ENCODE assay signal across 19 cellular contexts in the genomic region with DNA sequence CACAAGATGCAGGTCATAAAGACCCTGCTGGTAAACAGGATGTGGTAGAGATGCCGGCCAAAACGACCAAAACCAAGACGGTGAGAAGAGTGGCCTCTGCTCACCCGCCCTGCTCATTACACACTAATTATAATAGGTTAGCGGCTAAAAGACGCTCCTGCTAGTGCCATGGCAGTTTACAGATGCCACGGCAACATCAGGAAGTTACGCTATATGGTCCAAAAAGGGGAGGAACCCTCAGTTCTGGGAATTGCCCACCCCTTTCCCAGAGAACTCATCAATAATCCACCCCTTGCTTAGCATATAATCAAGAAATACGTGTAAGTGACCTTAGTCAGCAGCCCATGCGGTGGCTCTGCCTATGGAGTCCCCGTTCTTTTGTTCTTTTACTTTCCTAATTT. TPM values are rescaled to one million over a fixed set of nuclear protein-coding genes. Genes with fewer than 3 reads are reported as not detected.
A peak's percentile ranks its signal among the peaks of the same experiment; 100 is the strongest.
DNase-seq lines count a peak whose midpoint lies in the region; ATAC-seq, FAIRE-seq and TF ChIP-seq lines count a peak whose summit lies in the region.
"Had no signal": no experiment of that assay in that cellular context is flagged by ENCODE, and none has a peak within 500 bp of the region (broad histone marks: within the 10 kb centered on the region; RNA-seq: fewer than 3 reads in every experiment).

No MANE protein-coding gene starts in this region.

- H3K9ac ChIP-seq in GM12878 (ENCODE audit: control insufficient read depth, insufficient read depth, low read length) = no peak overlapping the region

- POLR2A ChIA-PET in PC-9 (lab: Charles Lee; ENCODE audit: unreplicated experiment) (no interaction called here), GM12878 (lab: Charles Lee) (no interaction called here)

- no peak overlapping the region for H3K27ac Mint-ChIP-seq in activated naive CD4-positive, alpha-beta T cell treated with anti-CD3 and anti-CD28 coated beads, Interleukin-2, amount 50 U/mL, for 24 hours

- intact Hi-C loops in PC-9 (cut with micrococcal nuclease; ENCODE audit: unreplicated experiment) (no loop called here), GM12878 (cut with micrococcal nuclease; ENCODE audit: unreplicated experiment) (no loop called here)

- H3K36me3 ChIP-seq in PC-9 (ENCODE audit: low read depth) = no peaks in the 10 kb centered on the region
- H3K36me3 ChIP-seq in GM12878 (ENCODE audit: control insufficient read depth in 2 of 2, insufficient read depth in 2 of 2, low read length in 1 of 2) = no peaks in the 10 kb centered on the region
- H3K36me3 ChIP-seq: SJCRH30 had no signal

- DNase-seq in activated naive CD4-positive, alpha-beta T cell (lab: John Stamatoyannopoulos, UW) = no peak
- DNase-seq in PC-9 = no peak
- DNase-seq in GM12878 (ENCODE audit: low read depth, low spot score) = no peak
- no peak for DNase-seq in stimulated activated naive CD8-positive, alpha-beta T cell treated with anti-CD3 and anti-CD28 coated beads, Interleukin-15, Interleukin-2, amounts not matched to agents 100 U/mL and 50 U/mL, for 24 hours
- no peak for DNase-seq in NCI-H1930 (lab: John Stamatoyannopoulos, UW)
- DNase-seq in iPS-NIHi11 (ENCODE audit: low spot score) = no peak
- no peak for DNase-seq in NCI-H1694 (lab: John Stamatoyannopoulos, UW)
- DNase-seq: activated CD4-positive, alpha-beta T cell treated with anti-CD3 and anti-CD28 coated beads for 4 hours; amygdala; GOT3; mucosa of descending colon; NCI-H1436 treated with DMSO at 0.1 percent for 48 hours; NCI-H524 treated with DMSO at 0.1 percent for 48 hours; SJCRH30; stimulated activated CD4-positive, alpha-beta T cell treated with anti-CD3 and anti-CD28 coated beads, Interleukin-4, amount 100 ng/mL, for 1 hour had no signal

- no peaks in the 10 kb centered on the region for H3K4me1 Mint-ChIP-seq in activated naive CD4-positive, alpha-beta T cell treated with anti-CD3 and anti-CD28 coated beads, Interleukin-2, amount 50 U/mL, for 24 hours

- H3K9me2 ChIP-seq in PC-9 (ENCODE audit: insufficient read depth) = no peaks in the 10 kb centered on the region

- H3K9me3 ChIP-seq in PC-9 (ENCODE audit: insufficient read depth, low read depth) (no peaks in the 10 kb centered on the region), GM12878 (replicated peaks; ENCODE audit: control insufficient read depth, insufficient read depth, low read length) (no peaks in the 10 kb centered on the region)
- H3K9me3 ChIP-seq: mucosa of descending colon, SJCRH30 had no signal

- no peak for TF ChIP-seq EP300 in GM12878 (IDR thresholded peaks at IDR 0.05; ENCODE audit: borderline replicate concordance in 1 of 2, control insufficient read depth in 1 of 2, low read depth in 2 of 2, low read length in 2 of 2)

- no peak for FAIRE-seq in GM12878 (lab: Jason Lieb, UNC)
- FAIRE-seq: GM18507 had no signal

- in situ Hi-C loops in GM12878 (cut with MboI) = no loop called here

- SMC1A ChIA-PET in GM12878 (lab: Charles Lee; ENCODE audit: uncharacterized antibody, unreplicated experiment) = no interaction called here

- no peak for TF ChIP-seq POLR2A in GM12878 (IDR thresholded peaks at IDR 0.05; ENCODE audit: low read depth, low read length)

- peak overlapping the region; percentile 41 for H3K4me2 ChIP-seq in PC-9
- peak overlapping the region; percentile 60 for H3K4me2 ChIP-seq in GM12878 (ENCODE audit: control insufficient read depth, insufficient read depth)

- TF ChIP-seq RAD21 in GM12878 (IDR thresholded peaks at IDR 0.05; ENCODE audit: insufficient read depth, low read depth, low read length) = no peak

- H4K20me1 ChIP-seq in PC-9 (ENCODE audit: insufficient read depth) = no peaks in the 10 kb centered on the region
- no peaks in the 10 kb centered on the region for H4K20me1 ChIP-seq in GM12878 (ENCODE audit: control insufficient read depth, insufficient read depth)

- no peaks in the 10 kb centered on the region for H3K27me3 Mint-ChIP-seq in activated naive CD4-positive, alpha-beta T cell treated with anti-CD3 and anti-CD28 coated beads, Interleukin-2, amount 50 U/mL, for 24 hours

- H3K9me3 Mint-ChIP-seq in activated naive CD4-positive, alpha-beta T cell treated with anti-CD3 and anti-CD28 coated beads, Interleukin-2, amount 50 U/mL, for 24 hours = no peaks in the 10 kb centered on the region

- H3K4me1 ChIP-seq in PC-9 (replicated peaks; ENCODE audit: insufficient read depth) (no peaks in the 10 kb centered on the region), GM12878 (ENCODE audit: control insufficient read depth, insufficient read depth, low read length) (peaks cover 6% of the 10 kb centered on the region; the same call in 1 of the 2 replicates)

- H3K4me3 ChIP-seq in PC-9 (no peak overlapping the region; the same call in 1 of the 2 replicates), GM12878 (0 out of 2 replicates have a peak overlapping the region, but pooled peaks have one; percentile 0)
- H3K4me3 ChIP-seq: mucosa of descending colon, SJCRH30 had no signal

- no peak overlapping the region for H3K27ac ChIP-seq in PC-9
- no peak overlapping the region for H3K27ac ChIP-seq in GM12878 (ENCODE audit: control insufficient read depth, insufficient read depth)
- H3K27ac ChIP-seq: SJCRH30 had no signal

- H3K79me2 ChIP-seq in PC-9 (ENCODE audit: low read depth) = no peaks in the 10 kb centered on the region
- no peaks in the 10 kb centered on the region for H3K79me2 ChIP-seq in GM12878 (ENCODE audit: control insufficient read depth, insufficient read depth, low read length)

- no peak overlapping the region for H2AFZ ChIP-seq in PC-9
- peak overlapping the region; percentile 44 for H2AFZ ChIP-seq in GM12878 (ENCODE audit: control insufficient read depth, low read depth, low read length)

- H3K36me3 Mint-ChIP-seq in activated naive CD4-positive, alpha-beta T cell treated with anti-CD3 and anti-CD28 coated beads, Interleukin-2, amount 50 U/mL, for 24 hours = no peaks in the 10 kb centered on the region

- BruUV-seq in PC-9 (replicated peaks; lab: Mats Ljungman, UMichigan) (no TSS peak), GM12878 (replicated peaks; lab: Mats Ljungman, UMichigan) (no TSS peak)

- WGBS in GM12878 (ENCODE audit: insufficient coverage, insufficient replicate concordance, low lambda C conversion rate, missing lambda C conversion rate) = 23% methylated on average over 11 of the region's 11 CpGs

- CTCF ChIA-PET in PC-9 (lab: Charles Lee) = interaction anchor here (0.6 kb wide), 1 partner anchor 1001 kb away, joined by 3 read pairs; no protein-coding TSS in a partner anchor
- CTCF ChIA-PET in GM12878 (lab: Yijun Ruan, JAX) = no interaction called here

- peak; percentile 69 for ATAC-seq in GM12878
- ATAC-seq in stimulated activated naive CD8-positive, alpha-beta T cell treated with anti-CD3 and anti-CD28 coated beads, Interleukin-15, Interleukin-2, amounts not matched to agents 100 U/mL and 50 U/mL, for 24 hours = peak; percentile 30
- ATAC-seq: mucosa of descending colon had no signal

- no peaks in the 10 kb centered on the region for H3F3A ChIP-seq in PC-9 (ENCODE audit: insufficient read depth, low read depth)

- RAD21 ChIA-PET in GM12878 (lab: Charles Lee; ENCODE audit: unreplicated experiment) = no interaction called here

- H3K4me3 Mint-ChIP-seq in activated naive CD4-positive, alpha-beta T cell treated with anti-CD3 and anti-CD28 coated beads, Interleukin-2, amount 50 U/mL, for 24 hours = peak overlapping the region; percentile 76

- TF ChIP-seq CTCF in PC-9 (conservative IDR thresholded peaks at IDR 0.05) (no peak), GM12878 (IDR thresholded peaks at IDR 0.05 in 2 of 3, conservative IDR thresholded peaks at IDR 0.05 in 1 of 3; ENCODE audit: control insufficient read depth in 2 of 3, extremely low read depth in 1 of 3, insufficient read depth in 1 of 3, low read depth in 3 of 3, low read length in 3 of 3) (no peak)

- H3K27me3 ChIP-seq in PC-9 (ENCODE audit: insufficient read depth, low read depth) (peaks cover 84% of the 10 kb centered on the region), GM12878 (replicated peaks in 1 of 2; ENCODE audit: control insufficient read depth in 2 of 2, insufficient read depth in 2 of 2, low read length in 1 of 2) (no peaks in the 10 kb centered on the region; a peak in 1 of 4 replicates)

RNA-seq across cellular contexts. Expression of gene BHLHE23, which starts 17.6 kb away (rescaled TPM):
- total RNA-seq in PC-9 (2021) (not detected in 2 replicates), GM12878 (2014; rRNA removed) (not detected in 2 replicates), GM12878 (2014; rRNA removed; fragmentation: Illumina TruSeq; extraction: Trizol) (not detected in 2 replicates), GM12878 (2021) (0.33 TPM in 1 of 2 replicates, not detected in the other)
- total RNA-seq in GM12878 (2013; cell fraction: nucleolus; rRNA removed) = 0.69 TPM in 1 of 2 replicates, not detected in the other
- not detected for polyA plus RNA-seq in GM12878 (2011; ENCODE audit: low read depth)
- polyA plus RNA-seq in GM12878 (2011; rRNA removed) (not detected in 2 replicates), GM12878 (2014; fragmentation: Illumina TruSeq; extraction: Trizol) (not detected in 2 replicates), GM12878 (2014; fragmentation: Nextera tagmentation; extraction: Ambion mirVana) (not detected), GM12878 (2014; rRNA removed) (0.28 TPM in 1 of 2 replicates, not detected in the other), GM12878 (2016; fragmentation: Nextera tagmentation; extraction: Ambion mirVana) (not detected)
- 0.07 TPM in 1 of 2 replicates, not detected in the other for polyA plus RNA-seq in GM12878 (2011; cell fraction: cytosol; rRNA removed)
- polyA plus RNA-seq in GM12878 (2011; cell fraction: nucleus; rRNA removed) = 0.28 and 0.40 TPM in 2 replicates
- 0.11 TPM in 1 of 2 replicates, not detected in the other for polyA plus RNA-seq in GM12878 (2012)
- not detected in 2 replicates for polyA minus RNA-seq in GM12878 (2011; rRNA and poly(A)+ RNA removed)
- polyA minus RNA-seq in GM12878 (2011; cell fraction: cytosol; rRNA and poly(A)+ RNA removed) = not detected in 2 replicates
- not detected in 2 replicates for polyA minus RNA-seq in GM12878 (2011; cell fraction: nucleus; rRNA and poly(A)+ RNA removed)
- total RNA-seq: dermis microvascular lymphatic vessel endothelial cell, HT1080, mucosa of descending colon, SJCRH30 had no signal

RNA-seq across cellular contexts. Expression of gene SLC17A9, which starts 36.7 kb away (rescaled TPM):
- 0.20 and 0.22 TPM in 2 replicates for total RNA-seq in PC-9 (2021)
- total RNA-seq in GM12878 (2013; cell fraction: nucleolus; rRNA removed) = 130 and 134 TPM in 2 replicates
- 27.8 and 35.8 TPM in 2 replicates for total RNA-seq in GM12878 (2014; rRNA removed)
- 15.7 and 17.5 TPM in 2 replicates for total RNA-seq in GM12878 (2014; rRNA removed; fragmentation: Illumina TruSeq; extraction: Trizol)
- 60.2 and 74.1 TPM in 2 replicates for total RNA-seq in GM12878 (2021)
- polyA plus RNA-seq in GM12878 (2011; ENCODE audit: low read depth) = 18.7 TPM
- 13.0 and 22.9 TPM in 2 replicates for polyA plus RNA-seq in GM12878 (2011; rRNA removed)
- polyA plus RNA-seq in GM12878 (2011; cell fraction: cytosol; rRNA removed) = 33.9 and 65.4 TPM in 2 replicates
- polyA plus RNA-seq in GM12878 (2011; cell fraction: nucleus; rRNA removed) = 742 and 791 TPM in 2 replicates
- polyA plus RNA-seq in GM12878 (2012) = 52.1 and 66.9 TPM in 2 replicates
- polyA plus RNA-seq in GM12878 (2014; fragmentation: Illumina TruSeq; extraction: Trizol) = 5.8 and 19.2 TPM in 2 replicates
- polyA plus RNA-seq in GM12878 (2014; fragmentation: Nextera tagmentation; extraction: Ambion mirVana) = 1 to 10 TPM in 1 of 2 experiments, under 1 TPM in 1; 0.72 to 3.9 TPM
- 67.1 and 83.6 TPM in 2 replicates for polyA plus RNA-seq in GM12878 (2014; rRNA removed)
- 10 to 100 TPM; 57.9 to 67.0 TPM for polyA plus RNA-seq in GM12878 (2016; fragmentation: Nextera tagmentation; extraction: Ambion mirVana)
- polyA minus RNA-seq in GM12878 (2011; rRNA and poly(A)+ RNA removed) = 6.9 and 18.1 TPM in 2 replicates
- polyA minus RNA-seq in GM12878 (2011; cell fraction: cytosol; rRNA and poly(A)+ RNA removed) = 9.0 and 11.0 TPM in 2 replicates
- 49.8 and 62.0 TPM in 2 replicates for polyA minus RNA-seq in GM12878 (2011; cell fraction: nucleus; rRNA and poly(A)+ RNA removed)
- total RNA-seq: HT1080 had no signal

RNA-seq across cellular contexts. Expression of gene GID8, which starts 51.3 kb away (rescaled TPM):
- total RNA-seq in PC-9 (2021) (45.7 and 49.7 TPM in 2 replicates), GM12878 (2014; rRNA removed) (21.7 and 25.2 TPM in 2 replicates), GM12878 (2014; rRNA removed; fragmentation: Illumina TruSeq; extraction: Trizol) (21.7 and 22.7 TPM in 2 replicates), GM12878 (2021) (33.1 and 33.8 TPM in 2 replicates)
- total RNA-seq in GM12878 (2013; cell fraction: nucleolus; rRNA removed) = 16.8 and 17.6 TPM in 2 replicates
- polyA plus RNA-seq in GM12878 (2011; ENCODE audit: low read depth) = 19.1 TPM
- polyA plus RNA-seq in GM12878 (2011; rRNA removed) (28.2 and 30.6 TPM in 2 replicates), GM12878 (2014; fragmentation: Illumina TruSeq; extraction: Trizol) (17.6 and 22.8 TPM in 2 replicates), GM12878 (2014; fragmentation: Nextera tagmentation; extraction: Ambion mirVana) (10 to 100 TPM; 12.0 to 13.2 TPM), GM12878 (2014; rRNA removed) (27.9 and 29.8 TPM in 2 replicates), GM12878 (2016; fragmentation: Nextera tagmentation; extraction: Ambion mirVana) (10 to 100 TPM; 16.5 to 20.1 TPM)
- 29.1 and 34.1 TPM in 2 replicates for polyA plus RNA-seq in GM12878 (2011; cell fraction: cytosol; rRNA removed)
- 19.5 and 22.0 TPM in 2 replicates for polyA plus RNA-seq in GM12878 (2011; cell fraction: nucleus; rRNA removed)
- polyA plus RNA-seq in GM12878 (2012) = 21.7 and 23.3 TPM in 2 replicates
- 26.9 and 30.9 TPM in 2 replicates for polyA minus RNA-seq in GM12878 (2011; rRNA and poly(A)+ RNA removed)
- polyA minus RNA-seq in GM12878 (2011; cell fraction: cytosol; rRNA and poly(A)+ RNA removed) = 11.3 and 11.9 TPM in 2 replicates
- polyA minus RNA-seq in GM12878 (2011; cell fraction: nucleus; rRNA and poly(A)+ RNA removed) = 7.1 and 9.1 TPM in 2 replicates

Comparison
In these comparisons a context has a peak if more than half of its experiments do, and no peak if none do; other contexts are left out.
1. RNA of gene SLC17A9, which starts 36.7 kb away (total RNA-seq): 15.7 to 134 TPM in GM12878; 0.20 to 0.22 TPM in PC-9; every median in the first group is over 10 times any median in the second.